9 cellular contexts compared by ENCODE assay signal in genomic region chr19:4327252-4327876, GRCh38. TPM values are rescaled to one million over a fixed set of nuclear protein-coding genes. Genes with fewer than 3 reads are reported as not detected.
DNase-seq lines count a peak whose midpoint lies in the region; TF ChIP-seq lines count a peak whose summit lies in the region.
"Had no signal": no experiment of that assay in that cellular context is flagged by ENCODE, and none has a peak within 500 bp of the region (broad histone marks: within the 10 kb centered on the region; RNA-seq: fewer than 3 reads in every experiment).

No MANE protein-coding gene starts in this region.

- TF ChIP-seq POLR2A in testis (IDR thresholded peaks at IDR 0.05): no peak

- intact Hi-C loops in testis (cut with DNase I; ENCODE audit: low total_unique reads): no loop called here

- no peak overlapping the region for H2AFZ ChIP-seq in fibroblast of lung (ENCODE audit: low read length)

- H4K20me1 ChIP-seq in fibroblast of lung (ENCODE audit: control insufficient read depth, extremely low read depth, insufficient read depth, low read length): no peaks in the 10 kb centered on the region

- H3K27me3 ChIP-seq in fibroblast of lung (ENCODE audit: control insufficient read depth, insufficient read depth, low read length) (peaks cover 3% of the 10 kb centered on the region), testis (no peaks in the 10 kb centered on the region)

- peak; percentile 94 for DNase-seq in ELF-1 (ENCODE audit: low read depth, low spot score)
- peak; percentile 84 for DNase-seq in NCI-H2227 (lab: John Stamatoyannopoulos, UW; ENCODE audit: unreplicated experiment)
- peak; percentile 62 for DNase-seq in activated T-cell treated with anti-CD3 and anti-CD28 coated beads for 1 hour (ENCODE audit: low read depth)
- peak; percentile 22 to 39 for DNase-seq in fibroblast of lung (ENCODE audit: low read depth in 2 of 2)
- peak in 42 of 56 donors; percentile 11 to 85 (median 44) for DNase-seq in nucleus accumbens (lab: John Stamatoyannopoulos, UW)
- DNase-seq in testis: peak; percentile 62
- DNase-seq in NCI-H446 treated with DMSO at 0.1 percent for 48 hours (lab: John Stamatoyannopoulos, UW): no peak
- DNase-seq in OCI-M1 (lab: John Stamatoyannopoulos, UW): no peak

- H3K9me3 ChIP-seq in fibroblast of lung (ENCODE audit: control insufficient read depth, insufficient read depth, low read depth, low read length): no peaks in the 10 kb centered on the region
- H3K9me3 ChIP-seq in testis: no peaks in the 10 kb centered on the region

- WGBS in testis, 2 donors: 9 to 13% methylated on average over 9 to 26 of the region's 30 CpGs

- no peak overlapping the region for H3K4me2 ChIP-seq in fibroblast of lung (ENCODE audit: extremely low read depth, insufficient read depth, low read length)

- H3K36me3 ChIP-seq in fibroblast of lung (ENCODE audit: control insufficient read depth, insufficient read depth, low read length) (no peaks in the 10 kb centered on the region), testis (ENCODE audit: low read depth, missing control alignments) (no peaks in the 10 kb centered on the region)

- H3K9ac ChIP-seq in fibroblast of lung (ENCODE audit: insufficient read depth, low read length): no peak overlapping the region

- no peak overlapping the region for H3K27ac ChIP-seq in fibroblast of lung (ENCODE audit: insufficient read depth, low read length)
- no peak overlapping the region for H3K27ac ChIP-seq in testis

- no peak for TF ChIP-seq CTCF in fibroblast of lung (conservative IDR thresholded peaks at IDR 0.05 in 1 of 2, IDR thresholded peaks at IDR 0.05 in 1 of 2; ENCODE audit: low read depth in 1 of 2, low read length in 2 of 2)
- TF ChIP-seq CTCF in testis (IDR thresholded peaks at IDR 0.05): no peak

- H3K4me1 ChIP-seq in fibroblast of lung (ENCODE audit: control insufficient read depth, extremely low read depth, insufficient read depth, low read length) (no peaks in the 10 kb centered on the region), testis (peaks cover 4% of the 10 kb centered on the region)

- H3K4me3 ChIP-seq in fibroblast of lung (replicated peaks in 1 of 4; ENCODE audit: control extremely low read depth in 1 of 4, insufficient read depth in 1 of 4, low read depth in 3 of 4, low read length in 4 of 4) (peak overlapping the region in 1 of 4 experiments; percentile 53), testis (peak overlapping the region; percentile 46 to 55)

- H3K79me2 ChIP-seq in fibroblast of lung (ENCODE audit: control insufficient read depth, insufficient read depth, low read length): no peaks in the 10 kb centered on the region

RNA-seq across cellular contexts. Expression of gene STAP2, which starts 11.3 kb away (rescaled TPM):
- total RNA-seq in fibroblast of lung: 4.4 and 4.8 TPM in 2 replicates
- 1.7 and 2.2 TPM in 2 replicates for polyA plus RNA-seq in fibroblast of lung
- polyA plus RNA-seq in fibroblast of lung (2012): 2.1 and 3.3 TPM in 2 replicates
- 5.4 and 9.2 TPM in 2 replicates for polyA minus RNA-seq in fibroblast of lung (ENCODE audit: low replicate concordance)
- total RNA-seq in testis: 1 to 10 TPM; 5.3 to 6.4 TPM
- 6.2 TPM for polyA plus RNA-seq in testis (ENCODE audit: insufficient read depth, low read depth, low replicate concordance)

RNA-seq across cellular contexts. Expression of gene MPND, which starts 16.0 kb away (rescaled TPM):
- total RNA-seq in fibroblast of lung (6.4 and 7.1 TPM in 2 replicates), testis (10 to 100 TPM in 1 of 2 donors, 1 to 10 TPM in 1; 9.1 to 13.3 TPM)
- polyA plus RNA-seq in fibroblast of lung (2.7 and 3.8 TPM in 2 replicates), testis (ENCODE audit: insufficient read depth, low read depth, low replicate concordance) (14.3 TPM)
- 10.1 and 17.1 TPM in 2 replicates for polyA plus RNA-seq in fibroblast of lung (2012)
- polyA minus RNA-seq in fibroblast of lung (ENCODE audit: low replicate concordance): 12.2 and 19.9 TPM in 2 replicates

RNA-seq across cellular contexts. Expression of gene FSD1, which starts 23.0 kb away (rescaled TPM):
- total RNA-seq in fibroblast of lung: 8.7 and 10.1 TPM in 2 replicates
- 4.6 and 7.1 TPM in 2 replicates for polyA plus RNA-seq in fibroblast of lung
- 6.1 and 10.1 TPM in 2 replicates for polyA plus RNA-seq in fibroblast of lung (2012)
- 8.3 and 13.4 TPM in 2 replicates for polyA minus RNA-seq in fibroblast of lung (ENCODE audit: low replicate concordance)
- total RNA-seq in testis: 10 to 100 TPM; 24.1 to 24.9 TPM
- 18.2 TPM for polyA plus RNA-seq in testis (ENCODE audit: insufficient read depth, low read depth, low replicate concordance)

RNA-seq across cellular contexts. Expression of gene TMIGD2, which starts 25.2 kb away (rescaled TPM):
- total RNA-seq in fibroblast of lung (not detected in 2 replicates), testis (1 to 10 TPM in 1 of 2 donors, under 1 TPM in 1; 0.47 to 1.1 TPM)
- polyA plus RNA-seq in fibroblast of lung (not detected in 2 replicates), testis (ENCODE audit: insufficient read depth, low read depth, low replicate concordance) (0.83 TPM)
- not detected in 2 replicates for polyA plus RNA-seq in fibroblast of lung (2012)
- not detected in 2 replicates for polyA minus RNA-seq in fibroblast of lung (ENCODE audit: low replicate concordance)
- total RNA-seq: HT1080 had no signal

RNA-seq across cellular contexts. Expression of gene SHD, which starts 48.3 kb away (rescaled TPM):
- total RNA-seq in fibroblast of lung (not detected in 2 replicates), testis (1 to 10 TPM in 1 of 2 donors, under 1 TPM in 1; 0.16 to 1.8 TPM)
- polyA plus RNA-seq in fibroblast of lung (not detected in 2 replicates), testis (ENCODE audit: insufficient read depth, low read depth, low replicate concordance) (0.79 TPM)
- not detected in 2 replicates for polyA plus RNA-seq in fibroblast of lung (2012)
- polyA minus RNA-seq in fibroblast of lung (ENCODE audit: low replicate concordance): not detected in 2 replicates
- total RNA-seq: HT1080 had no signal

Comparison
In these comparisons a context has a peak if more than half of its experiments do, and no peak if none do; other contexts are left out.
1. DNase-seq: peak in ELF-1 (single experiment), NCI-H2227 (single experiment), activated T-cell treated with anti-CD3 and anti-CD28 coated beads for 1 hour (single experiment), fibroblast of lung (2 of 2), nucleus accumbens (42 of 56) and testis (single experiment); none in NCI-H446 treated with DMSO at 0.1 percent for 48 hours (single experiment) and OCI-M1 (single experiment).